Comparison of ENCODE assay signal across 21 cellular contexts in the genomic region with DNA sequence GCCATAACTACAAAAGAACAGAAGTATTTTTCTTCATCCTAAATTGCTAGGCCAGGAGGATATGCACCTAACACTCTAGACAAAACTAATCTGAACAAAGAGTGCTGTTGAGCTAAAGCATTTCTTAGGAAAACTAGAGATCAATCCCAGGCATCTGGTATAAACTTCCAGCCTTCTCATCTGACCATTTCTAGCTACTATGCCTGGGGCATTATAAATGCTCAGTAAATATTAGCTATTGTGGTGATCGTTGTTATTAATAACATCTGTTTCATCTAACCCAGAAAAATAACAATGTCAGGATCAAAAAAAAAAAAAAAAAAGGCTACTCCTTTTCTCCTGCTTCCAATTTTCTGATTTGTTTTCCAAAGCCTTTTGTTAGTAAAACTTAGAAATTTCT. TPM values are rescaled to one million over a fixed set of nuclear protein-coding genes. Genes with fewer than 3 reads are reported as not detected.
"Had no signal": no experiment of that assay in that cellular context is flagged by ENCODE, and none has a peak within 500 bp of the region (broad histone marks: within the 10 kb centered on the region; RNA-seq: fewer than 3 reads in every experiment).

No MANE protein-coding gene starts in this region.

- H3K27me3 Mint-ChIP-seq: activated B cell treated with CpG ODN at 0.5 μM for 24 hours; activated CD8-positive, alpha-beta T cell treated with anti-CD3 and anti-CD28 coated beads for 36 hours; activated naive CD8-positive, alpha-beta T cell; brain; T-helper 17 cell had no signal

- H3K27ac Mint-ChIP-seq: activated B cell treated with CpG ODN at 0.5 μM for 24 hours; activated CD8-positive, alpha-beta T cell treated with anti-CD3 and anti-CD28 coated beads for 36 hours; activated naive CD8-positive, alpha-beta T cell; naive thymus-derived CD4-positive, alpha-beta T cell; T-helper 17 cell had no signal

- H3K4me3 ChIP-seq: left lung, mucosa of descending colon, tibial nerve, vagina had no signal

- DNase-seq: activated B cell treated with CpG ODN at 0.5 μM for 24 hours; activated CD4-positive, alpha-beta T cell treated with anti-CD3 and anti-CD28 coated beads for 48 hours; activated CD8-positive, alpha-beta T cell treated with anti-CD3 and anti-CD28 coated beads for 36 hours; activated effector memory CD4-positive, alpha-beta T cell treated with Interleukin-2 at 50 U/mL for 16 hours; activated T-cell treated with anti-CD3 and anti-CD28 coated beads, Interleukin-2, amount 50 U/mL, for 4 hours; effector CD8-positive, alpha-beta T cell; hippocampal formation; left lung; mucosa of descending colon; naive thymus-derived CD4-positive, alpha-beta T cell; stimulated activated CD4-positive, alpha-beta T cell treated with anti-CD3 and anti-CD28 coated beads, Interleukin-4, amount 100 ng/mL, for 4 hours; stimulated activated CD8-positive, alpha-beta memory T cell treated with anti-CD3 and anti-CD28 coated beads, Interleukin-4, amount 100 ng/mL, for 48 hours; stimulated activated naive CD4-positive, alpha-beta T cell treated with Interleukin-2 at 50 U/mL for 16 hours; substantia nigra; T-helper 17 cell had no signal

- H3K4me1 Mint-ChIP-seq: activated B cell treated with CpG ODN at 0.5 μM for 24 hours, brain, T-helper 17 cell had no signal

- H3K27me3 ChIP-seq: left lung, neutrophil, tibial nerve, vagina had no signal

- H3K36me3 Mint-ChIP-seq: brain had no signal

- H3K36me3 ChIP-seq: left lung, neutrophil, tibial nerve, vagina had no signal

- H3K4me1 ChIP-seq: left lung had no signal

- H3K27ac ChIP-seq: left lung, neutrophil, tibial nerve had no signal

- H3K9me3 ChIP-seq: left lung, mucosa of descending colon, neutrophil, tibial nerve, vagina had no signal

- ATAC-seq: activated CD8-positive, alpha-beta T cell treated with anti-CD3 and anti-CD28 coated beads for 36 hours; activated T-cell treated with anti-CD3 and anti-CD28 coated beads, Interleukin-2, amount 50 U/mL, for 4 hours; left lung; mucosa of descending colon; naive thymus-derived CD4-positive, alpha-beta T cell; T-helper 17 cell had no signal

- H3K4me3 Mint-ChIP-seq: activated B cell treated with CpG ODN at 0.5 μM for 24 hours; activated CD8-positive, alpha-beta T cell treated with anti-CD3 and anti-CD28 coated beads for 36 hours; activated naive CD8-positive, alpha-beta T cell; activated T-cell treated with anti-CD3 and anti-CD28 coated beads, Interleukin-2, amount 50 U/mL, for 4 hours; brain; naive thymus-derived CD4-positive, alpha-beta T cell; T-helper 17 cell had no signal

- H3K9me3 Mint-ChIP-seq: activated B cell treated with CpG ODN at 0.5 μM for 24 hours; activated CD8-positive, alpha-beta T cell treated with anti-CD3 and anti-CD28 coated beads for 36 hours; activated T-cell treated with anti-CD3 and anti-CD28 coated beads, Interleukin-2, amount 50 U/mL, for 4 hours had no signal

RNA-seq across cellular contexts. Expression of gene SLC10A6, which starts 7.7 kb away (rescaled TPM):
- total RNA-seq: activated CD8-positive, alpha-beta T cell treated with anti-CD3 and anti-CD28 coated beads for 36 hours; activated T-cell treated with anti-CD3 and anti-CD28 coated beads, Interleukin-2, amount 50 U/mL, for 4 hours; epithelial cell of proximal tubule; T-helper 17 cell had no signal
- polyA plus RNA-seq: naive thymus-derived CD4-positive, alpha-beta T cell had no signal

RNA-seq across cellular contexts. Expression of gene C4orf36, which starts 35.3 kb away (rescaled TPM):
- total RNA-seq: activated B cell treated with CpG ODN at 0.5 μM for 24 hours; activated CD8-positive, alpha-beta T cell treated with anti-CD3 and anti-CD28 coated beads for 36 hours; activated T-cell treated with anti-CD3 and anti-CD28 coated beads, Interleukin-2, amount 50 U/mL, for 4 hours; naive thymus-derived CD4-positive, alpha-beta T cell; T-helper 17 cell; vagina had no signal
- polyA plus RNA-seq: naive thymus-derived CD4-positive, alpha-beta T cell had no signal
